32 cellular contexts compared by ENCODE assay signal in the genomic region with DNA sequence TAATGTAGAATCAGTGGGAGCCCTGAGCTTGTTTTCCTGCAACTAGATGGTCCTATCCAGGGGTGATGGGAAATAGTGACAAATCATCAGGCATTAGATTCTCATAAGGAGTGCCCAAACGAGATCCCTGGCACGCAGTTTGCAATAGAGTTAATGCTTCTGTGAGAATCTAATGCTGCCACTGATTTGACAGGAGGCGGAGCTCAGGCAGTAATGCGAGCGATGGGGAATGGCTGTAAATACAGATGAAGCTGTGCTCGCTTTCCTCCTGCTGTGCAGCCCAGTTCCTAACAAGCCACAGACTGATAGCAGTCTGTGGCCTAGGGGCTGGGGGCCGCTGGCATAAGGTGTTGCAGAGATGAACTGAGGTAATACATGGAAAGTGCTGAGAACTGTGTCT. TPM values are rescaled to one million over a fixed set of nuclear protein-coding genes. Genes with fewer than 3 reads are reported as not detected.
"Had no signal": no experiment of that assay in that cellular context is flagged by ENCODE, and none has a peak within 500 bp of the region (broad histone marks: within the 10 kb centered on the region; RNA-seq: fewer than 3 reads in every experiment).

No MANE protein-coding gene starts in this region.

- H3K27me3 ChIP-seq: ascending aorta, breast epithelium, SJCRH30 had no signal

- H3K9me3 ChIP-seq: breast epithelium, SJCRH30 had no signal

- H3K4me3 Mint-ChIP-seq: activated CD4-positive, alpha-beta T cell treated with anti-CD3 and anti-CD28 coated beads, Interleukin-2, amount 10 ng/mL, durations not matched to agents 24 days and 14 days; activated CD8-positive, alpha-beta T cell treated with anti-CD3 and anti-CD28 coated beads for 36 hours; activated naive CD4-positive, alpha-beta T cell treated with anti-CD3 and anti-CD28 coated beads, Interleukin-2, amount 50 U/mL, for 24 hours; activated naive CD8-positive, alpha-beta T cell treated with anti-CD3 and anti-CD28 coated beads, Interleukin-2, amount 10 ng/mL, durations not matched to agents 7 days and 5 days; activated T-cell treated with anti-CD3 and anti-CD28 coated beads, Interleukin-2, amount 50 U/mL, for 72 hours; activated T-helper 17 cell treated with anti-CD3 and anti-CD28 coated beads, Interleukin-2, amount 50 U/mL, for 72 hours; T-helper 1 cell treated with Interleukin-12 subunit alpha and Interleukin-12 subunit beta and Interleukin-4 antibody, amounts not matched to agents 30 μg/mL and 1 μg/mL, for 36 hours; T-helper 2 cell treated with Interferon-gamma antibody and Interleukin-4, amounts not matched to agents 5 μg/mL and 100 μg/mL, for 36 hours had no signal

- H3K4me1 Mint-ChIP-seq: activated CD4-positive, alpha-beta T cell treated with anti-CD3 and anti-CD28 coated beads, Interleukin-2, amount 10 ng/mL, durations not matched to agents 24 days and 14 days; activated naive CD4-positive, alpha-beta T cell treated with anti-CD3 and anti-CD28 coated beads, Interleukin-2, amount 50 U/mL, for 24 hours; activated naive CD8-positive, alpha-beta T cell treated with anti-CD3 and anti-CD28 coated beads, Interleukin-2, amount 10 ng/mL, durations not matched to agents 7 days and 5 days; activated T-helper 17 cell treated with anti-CD3 and anti-CD28 coated beads, Interleukin-2, amount 50 U/mL, for 72 hours had no signal

- H3K27ac Mint-ChIP-seq: activated CD4-positive, alpha-beta T cell treated with anti-CD3 and anti-CD28 coated beads, Interleukin-2, amount 10 ng/mL, durations not matched to agents 24 days and 14 days; activated CD8-positive, alpha-beta T cell treated with anti-CD3 and anti-CD28 coated beads for 36 hours; activated naive CD4-positive, alpha-beta T cell treated with anti-CD3 and anti-CD28 coated beads, Interleukin-2, amount 50 U/mL, for 24 hours; activated naive CD8-positive, alpha-beta T cell treated with anti-CD3 and anti-CD28 coated beads, Interleukin-2, amount 10 ng/mL, durations not matched to agents 7 days and 5 days; activated T-cell treated with anti-CD3 and anti-CD28 coated beads, Interleukin-2, amount 50 U/mL, for 72 hours; activated T-helper 17 cell treated with anti-CD3 and anti-CD28 coated beads, Interleukin-2, amount 50 U/mL, for 72 hours; T-helper 1 cell treated with Interleukin-12 subunit alpha and Interleukin-12 subunit beta and Interleukin-4 antibody, amounts not matched to agents 30 μg/mL and 1 μg/mL, for 36 hours; T-helper 2 cell treated with Interferon-gamma antibody and Interleukin-4, amounts not matched to agents 5 μg/mL and 100 μg/mL, for 36 hours had no signal

- ATAC-seq: activated CD8-positive, alpha-beta T cell treated with anti-CD3 and anti-CD28 coated beads for 36 hours; activated T-cell treated with anti-CD3 and anti-CD28 coated beads, Interleukin-2, amount 50 U/mL, for 72 hours; activated T-helper 17 cell treated with anti-CD3 and anti-CD28 coated beads, Interleukin-2, amount 50 U/mL, for 72 hours had no signal

- H3K27ac ChIP-seq: ascending aorta, breast epithelium, KMS-11, PC-9, RWPE1, SJCRH30, SK-N-MC had no signal

- H3K4me3 ChIP-seq: ascending aorta, breast epithelium, PC-9, SJCRH30, SK-N-MC had no signal

- DNase-seq: activated CD4-positive, alpha-beta T cell treated with anti-CD3 and anti-CD28 coated beads, Interleukin-2, amount 10 ng/mL, durations not matched to agents 24 days and 14 days; activated CD4-positive, alpha-beta T cell treated with anti-CD3 and anti-CD28 coated beads, Interleukin-2, amount 50 U/mL, for 4 hours; activated CD8-positive, alpha-beta T cell treated with anti-CD3 and anti-CD28 coated beads for 36 hours; activated effector memory CD4-positive, alpha-beta T cell treated with anti-CD3 and anti-CD28 coated beads, Interleukin-2, amount 50 U/mL, for 16 hours; activated naive CD4-positive, alpha-beta T cell treated with Interleukin-2 at 50 U/mL for 16 hours; activated naive CD8-positive, alpha-beta T cell treated with anti-CD3 and anti-CD28 coated beads, Interleukin-2, amount 10 ng/mL, durations not matched to agents 7 days and 5 days; activated T-cell treated with anti-CD3 and anti-CD28 coated beads, Interleukin-2, amount 50 U/mL, for 1 hour; activated T-cell treated with anti-CD3 and anti-CD28 coated beads, Interleukin-2, amount 50 U/mL, for 72 hours; amygdala; central memory CD4-positive, alpha-beta T cell; NCI-H1105; NCI-H1436; NCI-H1694; NCI-H1930; NCI-H2081 treated with DMSO at 0.1 percent for 48 hours; NCI-H345; NCI-H524 treated with DMSO at 0.1 percent for 48 hours; PC-9; SHP77; SJCRH30 had no signal

- H3K36me3 ChIP-seq: ascending aorta, breast epithelium had no signal

- H3K27me3 Mint-ChIP-seq: activated CD4-positive, alpha-beta T cell treated with anti-CD3 and anti-CD28 coated beads, Interleukin-2, amount 10 ng/mL, durations not matched to agents 24 days and 14 days; activated CD8-positive, alpha-beta T cell treated with anti-CD3 and anti-CD28 coated beads for 36 hours; activated naive CD4-positive, alpha-beta T cell treated with anti-CD3 and anti-CD28 coated beads, Interleukin-2, amount 50 U/mL, for 24 hours; activated naive CD8-positive, alpha-beta T cell treated with anti-CD3 and anti-CD28 coated beads, Interleukin-2, amount 10 ng/mL, durations not matched to agents 7 days and 5 days; activated T-helper 17 cell treated with anti-CD3 and anti-CD28 coated beads, Interleukin-2, amount 50 U/mL, for 72 hours had no signal

- H3K4me1 ChIP-seq: ascending aorta, breast epithelium, SJCRH30 had no signal

RNA-seq across cellular contexts. Expression of a gene that starts 28.3 kb away (rescaled TPM):
- total RNA-seq: ascending aorta had no signal

RNA-seq across cellular contexts. Expression of a gene that starts 41.0 kb away (rescaled TPM):
- total RNA-seq: activated CD4-positive, alpha-beta T cell treated with anti-CD3 and anti-CD28 coated beads, Interleukin-2, amount 10 ng/mL, durations not matched to agents 24 days and 14 days; activated CD8-positive, alpha-beta memory T cell treated with anti-CD3 and anti-CD28 coated beads for 36 hours; activated CD8-positive, alpha-beta T cell treated with anti-CD3 and anti-CD28 coated beads for 36 hours; activated naive CD8-positive, alpha-beta T cell treated with anti-CD3 and anti-CD28 coated beads, Interleukin-2, amount 10 ng/mL, durations not matched to agents 7 days and 5 days; activated T-cell treated with anti-CD3 and anti-CD28 coated beads, Interleukin-2, amount 50 U/mL, for 72 hours; activated T-helper 17 cell treated with anti-CD3 and anti-CD28 coated beads, Interleukin-2, amount 50 U/mL, for 72 hours; ascending aorta; M059J; NCI-H460; SJCRH30 had no signal
